1 cellular context compared by ENCODE assay signal in genomic region chr3:38662544-38662943, GRCh38.
TF ChIP-seq lines count a peak whose summit lies in the region.

No MANE protein-coding gene starts in this region.

TF ChIP-seq in Ishikawa, 13 proteins besides CTCF, POLR2A, EP300 and RAD21 (continued from another document):
- TF ChIP-seq REST (IDR thresholded peaks at IDR 0.05; ENCODE audit: low read depth) (no peak), YY1 (IDR thresholded peaks at IDR 0.05; ENCODE audit: low read depth) (no peak), FOXM1 (IDR thresholded peaks at IDR 0.05; ENCODE audit: borderline replicate concordance, low read depth) (no peak), MAX (IDR thresholded peaks at IDR 0.05) (no peak), TEAD4 (IDR thresholded peaks at IDR 0.05) (no peak), USF1 (IDR thresholded peaks at IDR 0.05) (no peak), EGR1 (IDR thresholded peaks at IDR 0.05) (no peak), CREB1 (IDR thresholded peaks at IDR 0.05; ENCODE audit: low read depth) (no peak)
